Comparison of ENCODE assay signal across 1 cellular context in the genomic region with DNA sequence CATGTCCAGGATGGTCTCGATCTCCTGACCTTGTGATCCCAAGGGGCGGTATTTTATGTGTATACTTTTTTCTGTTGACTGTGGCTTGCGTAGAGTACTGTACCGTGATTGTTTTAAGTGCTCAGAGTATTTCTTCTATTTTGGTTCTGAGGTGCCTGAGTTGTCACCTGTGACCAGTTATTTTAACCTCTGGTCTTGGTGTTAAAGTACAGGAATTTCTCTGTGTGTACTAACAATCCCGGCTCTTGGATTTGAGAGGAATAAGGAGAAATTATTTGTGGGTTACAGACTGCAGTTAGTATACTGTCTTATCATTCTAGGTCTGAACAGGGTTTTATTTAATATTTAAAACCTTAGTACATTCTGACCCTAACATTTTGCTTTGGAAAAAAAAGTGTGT.
TF ChIP-seq lines count a peak whose summit lies in the region.

No MANE protein-coding gene starts in this region.

TF ChIP-seq in neural cell, 6 proteins besides CTCF, POLR2A, EP300 and RAD21 (continued from another document):
- TF ChIP-seq, protein P1, sequence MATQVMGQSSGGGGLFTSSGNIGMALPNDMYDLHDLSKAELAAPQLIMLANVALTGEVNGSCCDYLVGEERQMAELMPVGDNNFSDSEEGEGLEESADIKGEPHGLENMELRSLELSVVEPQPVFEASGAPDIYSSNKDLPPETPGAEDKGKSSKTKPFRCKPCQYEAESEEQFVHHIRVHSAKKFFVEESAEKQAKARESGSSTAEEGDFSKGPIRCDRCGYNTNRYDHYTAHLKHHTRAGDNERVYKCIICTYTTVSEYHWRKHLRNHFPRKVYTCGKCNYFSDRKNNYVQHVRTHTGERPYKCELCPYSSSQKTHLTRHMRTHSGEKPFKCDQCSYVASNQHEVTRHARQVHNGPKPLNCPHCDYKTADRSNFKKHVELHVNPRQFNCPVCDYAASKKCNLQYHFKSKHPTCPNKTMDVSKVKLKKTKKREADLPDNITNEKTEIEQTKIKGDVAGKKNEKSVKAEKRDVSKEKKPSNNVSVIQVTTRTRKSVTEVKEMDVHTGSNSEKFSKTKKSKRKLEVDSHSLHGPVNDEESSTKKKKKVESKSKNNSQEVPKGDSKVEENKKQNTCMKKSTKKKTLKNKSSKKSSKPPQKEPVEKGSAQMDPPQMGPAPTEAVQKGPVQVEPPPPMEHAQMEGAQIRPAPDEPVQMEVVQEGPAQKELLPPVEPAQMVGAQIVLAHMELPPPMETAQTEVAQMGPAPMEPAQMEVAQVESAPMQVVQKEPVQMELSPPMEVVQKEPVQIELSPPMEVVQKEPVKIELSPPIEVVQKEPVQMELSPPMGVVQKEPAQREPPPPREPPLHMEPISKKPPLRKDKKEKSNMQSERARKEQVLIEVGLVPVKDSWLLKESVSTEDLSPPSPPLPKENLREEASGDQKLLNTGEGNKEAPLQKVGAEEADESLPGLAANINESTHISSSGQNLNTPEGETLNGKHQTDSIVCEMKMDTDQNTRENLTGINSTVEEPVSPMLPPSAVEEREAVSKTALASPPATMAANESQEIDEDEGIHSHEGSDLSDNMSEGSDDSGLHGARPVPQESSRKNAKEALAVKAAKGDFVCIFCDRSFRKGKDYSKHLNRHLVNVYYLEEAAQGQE (IDR thresholded peaks at IDR 0.05; ENCODE audit: borderline replicate concordance): no peak
- TF ChIP-seq MXI1 (conservative IDR thresholded peaks at IDR 0.05; ENCODE audit: poor library complexity, severe bottlenecking) (no peak), TAF1 (IDR thresholded peaks at IDR 0.05; ENCODE audit: low read depth) (no peak)
TF ChIP-seq in neural cell: peak in this region for 0.
